8 cellular contexts compared by ENCODE assay signal in genomic region chr19:7533925-7534480, GRCh38. TPM values are rescaled to one million over a fixed set of nuclear protein-coding genes. Genes with fewer than 3 reads are reported as not detected.
DNase-seq lines count a peak whose midpoint lies in the region; ATAC-seq lines count a peak whose summit lies in the region.

No MANE protein-coding gene starts in this region.

- H3K9me3 ChIP-seq in endocrine pancreas (ENCODE audit: control insufficient read depth, low read length) = no peaks in the 10 kb centered on the region

- no peaks in the 10 kb centered on the region for H3K79me2 ChIP-seq in mesendoderm (ENCODE audit: control insufficient read depth, insufficient read depth, low read length)

- no peak overlapping the region for H2BK5ac ChIP-seq in mesendoderm (ENCODE audit: low read length)

- H3K36me3 ChIP-seq in endocrine pancreas (ENCODE audit: control insufficient read depth, insufficient read depth, low read length) (peaks cover under 1% of the 10 kb centered on the region), mesendoderm (ENCODE audit: control insufficient read depth, insufficient read depth, low read length) (peaks cover 2% of the 10 kb centered on the region)

- no peak overlapping the region for H3K23ac ChIP-seq in mesendoderm (ENCODE audit: low read length)

- H3K27me3 ChIP-seq in endocrine pancreas (ENCODE audit: control insufficient read depth, insufficient read depth, low read length) (no peaks in the 10 kb centered on the region), mesendoderm (ENCODE audit: insufficient read depth, low read length, poor library complexity) (no peaks in the 10 kb centered on the region)

- DNase-seq in DMS114 treated with DMSO at 0.1 percent for 48 hours (lab: John Stamatoyannopoulos, UW; ENCODE audit: unreplicated experiment) (peak; percentile 38), HS-5 (ENCODE audit: low read depth) (peak; percentile 36), NOMO-1 treated with DMSO at 0.1 percent for 48 hours (lab: John Stamatoyannopoulos, UW; ENCODE audit: unreplicated experiment) (peak; percentile 67), mesendoderm (peak; percentile 93)
- peak; percentile 81 for DNase-seq in activated CD8-positive, alpha-beta memory T cell treated with anti-CD3 and anti-CD28 coated beads, Interleukin-2, amount 50 U/mL, for 4 hours
- DNase-seq in stimulated activated CD8-positive, alpha-beta memory T cell treated with anti-CD3 and anti-CD28 coated beads, Interleukin-12 subunit alpha, Interleukin-12 subunit beta, amount 100 ng/mL, for 24 hours (ENCODE audit: extremely low read depth) = peak; percentile 61

- WGBS in mesendoderm (ENCODE audit: extremely low coverage, insufficient coverage, low lambda C conversion rate) = no CpG with 5 or more reads among the region's 41 CpGs

- H3K27ac ChIP-seq in mesendoderm (ENCODE audit: low read depth, low read length) = peak overlapping the region; percentile 58

- H3K4ac ChIP-seq in mesendoderm (ENCODE audit: low read depth, low read length) = peak overlapping the region; percentile 77

- no peaks in the 10 kb centered on the region for H3K4me1 ChIP-seq in endocrine pancreas (ENCODE audit: control insufficient read depth, insufficient read depth, low read length)
- no peaks in the 10 kb centered on the region for H3K4me1 ChIP-seq in mesendoderm (ENCODE audit: control insufficient read depth, low read depth, low read length)

- no peak overlapping the region for H4K5ac ChIP-seq in mesendoderm (ENCODE audit: low read length)

- H3K9ac ChIP-seq in endocrine pancreas (ENCODE audit: control insufficient read depth, insufficient read depth, low read length) = peak overlapping the region; percentile 82
- peak overlapping the region; percentile 78 for H3K9ac ChIP-seq in mesendoderm (ENCODE audit: low read length)

- peak overlapping the region; percentile 82 for H3K4me2 ChIP-seq in mesendoderm (ENCODE audit: low read length)

- H2BK15ac ChIP-seq in mesendoderm (replicated peaks; ENCODE audit: low read depth) = no peak overlapping the region

- no peak overlapping the region for H2AK5ac ChIP-seq in mesendoderm (ENCODE audit: low read length)

- peak overlapping the region; percentile 90 for H3K56ac ChIP-seq in mesendoderm (ENCODE audit: low read length)

- peak overlapping the region; percentile 7 for H4K8ac ChIP-seq in mesendoderm (ENCODE audit: low read depth, low read length)

- H2BK120ac ChIP-seq in mesendoderm (ENCODE audit: low read depth, low read length) = no peak overlapping the region

- peak overlapping the region; percentile 92 for H3K18ac ChIP-seq in mesendoderm (ENCODE audit: low read length)

- no peaks in the 10 kb centered on the region for H3K79me1 ChIP-seq in mesendoderm (ENCODE audit: low read length)

- H3K4me3 ChIP-seq in endocrine pancreas (ENCODE audit: control insufficient read depth, insufficient read depth, low read length) = peak overlapping the region; percentile 58
- H3K4me3 ChIP-seq in mesendoderm (ENCODE audit: low read length) = peak overlapping the region; percentile 63

- no peak for ATAC-seq in GM19351 (IDR thresholded peaks at IDR 0.05; ENCODE audit: unreplicated experiment)

RNA-seq across cellular contexts. Expression of gene PNPLA6, which starts 1.5 kb away (rescaled TPM):
- polyA plus RNA-seq in mesendoderm (2013, experiment 1 of 2) = 23.5 TPM
- polyA plus RNA-seq in mesendoderm (2013, experiment 2 of 2) = 22.0 TPM

RNA-seq across cellular contexts. Expression of gene MCOLN1, which starts 11.6 kb away (rescaled TPM):
- 13.6 TPM for polyA plus RNA-seq in mesendoderm (2013, experiment 1 of 2)
- polyA plus RNA-seq in mesendoderm (2013, experiment 2 of 2) = 14.1 TPM

RNA-seq across cellular contexts. Expression of gene ZNF358, which starts 18.1 kb away (rescaled TPM):
- 59.7 TPM for polyA plus RNA-seq in mesendoderm (2013, experiment 1 of 2)
- 59.5 TPM for polyA plus RNA-seq in mesendoderm (2013, experiment 2 of 2)

RNA-seq across cellular contexts. Expression of gene PEX11G, which starts 45.2 kb away (rescaled TPM):
- polyA plus RNA-seq in mesendoderm (2013, experiment 1 of 2) = 0.74 TPM
- polyA plus RNA-seq in mesendoderm (2013, experiment 2 of 2) = 0.67 TPM

Comparison
In these comparisons a context has a peak if more than half of its experiments do, and no peak if none do; other contexts are left out.
1. DNase-seq: peak in every context shown above with its lines; median percentile 93 in mesendoderm; 81 in activated CD8-positive, alpha-beta memory T cell treated with anti-CD3 and anti-CD28 coated beads, Interleukin-2, amount 50 U/mL, for 4 hours; 67 in NOMO-1 treated with DMSO at 0.1 percent for 48 hours; 61 in stimulated activated CD8-positive, alpha-beta memory T cell treated with anti-CD3 and anti-CD28 coated beads, Interleukin-12 subunit alpha, Interleukin-12 subunit beta, amount 100 ng/mL, for 24 hours; 38 in DMS114 treated with DMSO at 0.1 percent for 48 hours; 36 in HS-5.